Comparison of ENCODE assay signal across 16 cellular contexts in genomic region chr7:107230334-107230733, GRCh38.
DNase-seq lines count a peak whose midpoint lies in the region; ATAC-seq, FAIRE-seq and TF ChIP-seq lines count a peak whose summit lies in the region.
"Had no signal": no experiment of that assay in that cellular context is flagged by ENCODE, and none has a peak within 500 bp of the region (broad histone marks: within the 10 kb centered on the region; RNA-seq: fewer than 3 reads in every experiment).

No MANE protein-coding gene starts in this region.

- no peak for ATAC-seq in GM21825 (IDR thresholded peaks at IDR 0.05; ENCODE audit: unreplicated experiment)

- DNase-seq in HCEC 1CT = peak; percentile 69
- no peak for DNase-seq in RCC 7860 (ENCODE audit: low spot score)
- DNase-seq in epithelial cell of esophagus (ENCODE audit: low read depth) = peak; percentile 57
- peak; percentile 6 for DNase-seq in kidney tubule cell (ENCODE audit: low spot score)
- no peak for DNase-seq in activated effector memory CD4-positive, alpha-beta T cell treated with Interleukin-2 at 50 U/mL for 16 hours
- DNase-seq in DMS53 (lab: John Stamatoyannopoulos, UW) = no peak
- no peak for DNase-seq in cortex of kidney (lab: John Stamatoyannopoulos, UW)
- DNase-seq: ACHN; CD4-positive, alpha-beta memory T cell; MM.1S; NCI-H1105; NCI-H1694 treated with DMSO at 0.1 percent for 48 hours; NCI-H446; SHP77 had no signal

- peak; percentile 14 for FAIRE-seq in RCC 7860 (lab: Jason Lieb, UNC)

- no peak for TF ChIP-seq CTCF in epithelial cell of esophagus (IDR thresholded peaks at IDR 0.05; ENCODE audit: insufficient read depth, low read depth, low read length, missing control alignments)

- no peak overlapping the region for H3K4me3 ChIP-seq in epithelial cell of esophagus (ENCODE audit: low read length)
- H3K4me3 ChIP-seq: HAP-1 had no signal

Comparison
In these comparisons a context has a peak if more than half of its experiments do, and no peak if none do; other contexts are left out.
1. DNase-seq: peak in HCEC 1CT (single experiment), epithelial cell of esophagus (single experiment) and kidney tubule cell (single experiment); none in RCC 7860 (single experiment), activated effector memory CD4-positive, alpha-beta T cell treated with Interleukin-2 at 50 U/mL for 16 hours (single experiment), DMS53 (single experiment) and cortex of kidney (single experiment).